10 cellular contexts compared by ENCODE assay signal in the genomic region with DNA sequence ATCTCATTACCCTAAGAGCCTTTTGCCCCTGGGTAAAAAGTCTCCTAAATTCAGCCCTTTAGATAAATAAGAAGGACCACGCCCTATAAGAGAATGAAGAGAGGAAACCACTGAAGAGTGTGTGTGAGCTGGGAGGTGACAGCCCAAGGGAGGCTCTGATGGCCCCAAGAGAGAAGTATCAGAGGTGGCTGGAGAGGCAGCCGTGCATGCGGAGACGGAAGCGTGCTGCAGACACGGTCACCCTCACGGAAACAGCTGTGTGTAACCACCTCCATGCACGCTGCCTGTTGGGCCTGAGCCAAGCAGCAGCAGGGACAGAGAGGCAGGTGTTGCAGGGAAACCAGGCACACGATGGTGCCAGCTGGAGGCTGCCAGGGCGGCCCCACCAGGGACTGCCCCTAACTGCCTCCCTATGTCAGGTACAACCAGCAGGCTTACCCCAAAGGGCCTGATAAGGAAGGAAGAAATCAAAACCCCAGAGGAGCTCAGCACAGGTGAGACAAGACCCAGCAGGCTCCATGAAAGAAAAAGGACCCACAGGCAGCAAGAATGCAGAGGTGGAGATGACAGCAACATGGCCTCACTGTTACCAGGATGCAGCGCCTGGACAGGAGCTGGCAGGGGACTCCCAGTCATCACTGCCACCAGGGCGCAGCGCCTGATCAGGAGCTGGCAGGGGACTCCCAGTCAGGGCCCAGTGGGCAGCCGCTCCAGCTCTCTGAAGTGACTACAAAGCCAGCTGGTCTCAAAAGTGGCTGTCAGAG. TPM values are rescaled to one million over a fixed set of nuclear protein-coding genes. Genes with fewer than 3 reads are reported as not detected.
DNase-seq lines count a peak whose midpoint lies in the region; ATAC-seq, FAIRE-seq and TF ChIP-seq lines count a peak whose summit lies in the region.
"Had no signal": no experiment of that assay in that cellular context is flagged by ENCODE, and none has a peak within 500 bp of the region (broad histone marks: within the 10 kb centered on the region; RNA-seq: fewer than 3 reads in every experiment).

No MANE protein-coding gene starts in this region.

- H3K4me3 ChIP-seq in right atrium auricular region (no peak overlapping the region), keratinocyte (ENCODE audit: control insufficient read depth in 2 of 3, extremely low read depth in 1 of 3, insufficient read depth in 2 of 3, low read depth in 1 of 3, low read length in 3 of 3) (peak overlapping the region in 2 of 3 experiments; percentile 7 to 9)
- H3K4me3 ChIP-seq: thoracic aorta had no signal

- peaks cover 96% of the 10 kb centered on the region for H3K4me1 Mint-ChIP-seq in activated B cell treated with CpG ODN at 0.5 μM for 24 hours

- ATAC-seq in Right ventricle myocardium superior (ENCODE audit: poor library complexity) = peak; percentile 84
- ATAC-seq in HG02852 (IDR thresholded peaks at IDR 0.05; ENCODE audit: unreplicated experiment) = peak; percentile 90
- peak; percentile 82 for ATAC-seq in activated B cell treated with CpG ODN at 0.5 μM for 24 hours (ENCODE audit: low read depth)

- H3K9me1 ChIP-seq in keratinocyte (ENCODE audit: control insufficient read depth, extremely low read depth, insufficient read depth, low read length) = peaks cover 2% of the 10 kb centered on the region

- intact Hi-C loops in Right ventricle myocardium superior (cut with DNase I) (no loop called here), activated B cell treated with CpG ODN at 0.5 μM for 24 hours (cut with micrococcal nuclease) (loop anchor here (1.0 to 10.0 kb wide), 12 partner anchors 8 to 1363 kb away; a partner anchor contains a TSS)

- peak overlapping the region; percentile 97 for H3K27ac Mint-ChIP-seq in activated B cell treated with CpG ODN at 0.5 μM for 24 hours

- no peaks in the 10 kb centered on the region for H4K20me1 ChIP-seq in keratinocyte (ENCODE audit: control insufficient read depth, extremely low read depth, insufficient read depth, low read length)

- no peak for FAIRE-seq in keratinocyte (lab: Jason Lieb, UNC)

- H3K4me2 ChIP-seq in keratinocyte (ENCODE audit: control insufficient read depth, extremely low read depth, insufficient read depth, low read depth, low read length) = peak overlapping the region; percentile 53

- DNase-seq in Right ventricle myocardium superior (peak; percentile 71), right atrium auricular region (ENCODE audit: low spot score) (no peak), NCI-H146 (lab: John Stamatoyannopoulos, UW) (peak; percentile 89), activated B cell treated with CpG ODN at 0.5 μM for 24 hours (peak; percentile 78), keratinocyte (ENCODE audit: low read depth, low spot score) (no peak), NCI-H1930 (lab: John Stamatoyannopoulos, UW) (no peak), HK-2 (ENCODE audit: unreplicated experiment) (no peak)
- DNase-seq: DND-41 had no signal

- no peak for TF ChIP-seq CTCF in right atrium auricular region (IDR thresholded peaks at IDR 0.05)
- TF ChIP-seq CTCF in activated B cell treated with CpG ODN at 0.5 μM for 24 hours (IDR thresholded peaks at IDR 0.05) = no peak
- no peak for TF ChIP-seq CTCF in keratinocyte (optimal IDR thresholded peaks at IDR 0.05 in 1 of 3, IDR thresholded peaks at IDR 0.05 in 1 of 3, conservative IDR thresholded peaks at IDR 0.05 in 1 of 3; ENCODE audit: extremely low read depth in 1 of 3, insufficient read depth in 2 of 3, low read length in 3 of 3)

- H3K27me3 Mint-ChIP-seq in activated B cell treated with CpG ODN at 0.5 μM for 24 hours = no peaks in the 10 kb centered on the region

- dilution Hi-C loops in keratinocyte (cut with MboI; ENCODE audit: extremely low pct_ligation_motif_present, low sequenced_read_pairs) = no loop called here

- H3K4me3 Mint-ChIP-seq in activated B cell treated with CpG ODN at 0.5 μM for 24 hours = peak overlapping the region; percentile 94

- H3K79me2 ChIP-seq in keratinocyte (ENCODE audit: control insufficient read depth, insufficient read depth, low read length) = no peaks in the 10 kb centered on the region

- peaks cover 0 to 14% of the 10 kb centered on the region in 2 donors for H3K4me1 ChIP-seq in right atrium auricular region
- H3K4me1 ChIP-seq in keratinocyte (ENCODE audit: control insufficient read depth, extremely low read depth, insufficient read depth, low read length) = peaks cover 73% of the 10 kb centered on the region

- peak overlapping the region; percentile 36 for H3K9ac ChIP-seq in keratinocyte (ENCODE audit: control insufficient read depth, extremely low read depth, insufficient read depth, low read length)

- peaks cover 64% of the 10 kb centered on the region for H3K36me3 Mint-ChIP-seq in activated B cell treated with CpG ODN at 0.5 μM for 24 hours (ENCODE audit: low read depth)

- H3K36me3 ChIP-seq in right atrium auricular region (peaks cover 32% of the 10 kb centered on the region), keratinocyte (ENCODE audit: control insufficient read depth in 2 of 2, extremely low read depth in 1 of 2, insufficient read depth in 2 of 2, low read length in 2 of 2) (peaks cover 3 to 11% of the 10 kb centered on the region in 2 experiments)

- H3K27me3 ChIP-seq in right atrium auricular region (no peaks in the 10 kb centered on the region), keratinocyte (ENCODE audit: control insufficient read depth, extremely low read depth, insufficient read depth, low read length) (no peaks in the 10 kb centered on the region)

- H3K9me3 ChIP-seq in right atrium auricular region = no peaks in the 10 kb centered on the region
- H3K9me3 ChIP-seq in keratinocyte (ENCODE audit: control insufficient read depth, low read depth, low read length) = no peaks in the 10 kb centered on the region
- H3K9me3 ChIP-seq: thoracic aorta had no signal

- peak overlapping the region in 1 of 2 donors; percentile 43 for H3K27ac ChIP-seq in right atrium auricular region
- peak overlapping the region; percentile 78 for H3K27ac ChIP-seq in keratinocyte (ENCODE audit: control insufficient read depth, insufficient read depth, low read length)
- H3K27ac ChIP-seq: thoracic aorta had no signal

- CTCF ChIA-PET in activated B cell treated with CpG ODN at 0.5 μM for 24 hours (lab: Charles Lee) = interaction anchor here (0.6 to 2.5 kb wide), 9 partner anchors 9 to 1320 kb away, joined by 3 to 13 read pairs (median 4); a partner anchor contains a TSS

- POLR2A ChIA-PET in activated B cell treated with CpG ODN at 0.5 μM for 24 hours (lab: Charles Lee) = interaction anchor here (0.6 to 14.9 kb wide), 14 partner anchors 9 to 1989 kb away, joined by 3 to 263 read pairs (median 5); a partner anchor contains a TSS

- H3K9me3 Mint-ChIP-seq in activated B cell treated with CpG ODN at 0.5 μM for 24 hours = no peaks in the 10 kb centered on the region

- H2AFZ ChIP-seq in keratinocyte (ENCODE audit: control insufficient read depth, low read length) = no peak overlapping the region

RNA-seq across cellular contexts. Expression of a gene that starts 7.8 kb away (rescaled TPM):
- total RNA-seq in Right ventricle myocardium superior = not detected
- under 1 TPM in 1 of 2 donors, not detected in 1; 0.51 TPM for total RNA-seq in right atrium auricular region
- 47.4 and 59.7 TPM in 2 replicates for total RNA-seq in activated B cell treated with CpG ODN at 0.5 μM for 24 hours
- 7.1 to 29.9 TPM (median 11.1 TPM) in 3 replicates for polyA plus RNA-seq in keratinocyte
- polyA plus RNA-seq in keratinocyte (2011; ENCODE audit: low read depth) = 1.5 TPM
- 5.0 and 13.1 TPM in 2 replicates for polyA plus RNA-seq in keratinocyte (2011; cell fraction: cytosol; rRNA removed)
- polyA plus RNA-seq in keratinocyte (2011; cell fraction: nucleus; rRNA removed) = 16.6 and 26.6 TPM in 2 replicates
- polyA plus RNA-seq in keratinocyte (2012; ENCODE audit: low replicate concordance) = 5.6 and 30.7 TPM in 2 replicates
- polyA minus RNA-seq in keratinocyte = 5.9 to 53.5 TPM (median 6.1 TPM) in 3 replicates
- polyA minus RNA-seq in keratinocyte (2011; cell fraction: cytosol; rRNA and poly(A)+ RNA removed) = 12.1 TPM
- 4.4 and 6.1 TPM in 2 replicates for polyA minus RNA-seq in keratinocyte (2011; cell fraction: nucleus; rRNA and poly(A)+ RNA removed)

RNA-seq across cellular contexts. Expression of a gene that starts 12.5 kb away (rescaled TPM):
- total RNA-seq in Right ventricle myocardium superior (8.5 TPM), right atrium auricular region (10 to 100 TPM; 12.9 to 17.4 TPM), activated B cell treated with CpG ODN at 0.5 μM for 24 hours (72.0 and 77.7 TPM in 2 replicates)
- 16.7 to 25.1 TPM (median 17.2 TPM) in 3 replicates for polyA plus RNA-seq in keratinocyte
- 15.4 TPM for polyA plus RNA-seq in keratinocyte (2011; ENCODE audit: low read depth)
- 9.5 and 22.0 TPM in 2 replicates for polyA plus RNA-seq in keratinocyte (2011; cell fraction: cytosol; rRNA removed)
- 30.3 and 31.9 TPM in 2 replicates for polyA plus RNA-seq in keratinocyte (2011; cell fraction: nucleus; rRNA removed)
- polyA plus RNA-seq in keratinocyte (2012; ENCODE audit: low replicate concordance) = 16.7 and 24.5 TPM in 2 replicates
- polyA minus RNA-seq in keratinocyte = 12.8 to 14.6 TPM (median 13.0 TPM) in 3 replicates
- polyA minus RNA-seq in keratinocyte (2011; cell fraction: cytosol; rRNA and poly(A)+ RNA removed) = 24.2 TPM
- polyA minus RNA-seq in keratinocyte (2011; cell fraction: nucleus; rRNA and poly(A)+ RNA removed) = 20.4 and 26.9 TPM in 2 replicates

RNA-seq across cellular contexts. Expression of a gene that starts 23.1 kb away (rescaled TPM):
- not detected for total RNA-seq in Right ventricle myocardium superior
- under 1 TPM; 0.55 to 0.82 TPM for total RNA-seq in right atrium auricular region
- total RNA-seq in activated B cell treated with CpG ODN at 0.5 μM for 24 hours = 3.9 and 4.6 TPM in 2 replicates
- 0.25 to 0.32 TPM in 2 of 3 replicates, not detected in the other for polyA plus RNA-seq in keratinocyte
- not detected for polyA plus RNA-seq in keratinocyte (2011; ENCODE audit: low read depth)
- 0.22 TPM in 1 of 2 replicates, not detected in the other for polyA plus RNA-seq in keratinocyte (2011; cell fraction: cytosol; rRNA removed)
- polyA plus RNA-seq in keratinocyte (2011; cell fraction: nucleus; rRNA removed) = 1.4 and 1.9 TPM in 2 replicates
- not detected in 2 replicates for polyA plus RNA-seq in keratinocyte (2012; ENCODE audit: low replicate concordance)
- 1.0 to 3.9 TPM (median 1.6 TPM) in 3 replicates for polyA minus RNA-seq in keratinocyte
- polyA minus RNA-seq in keratinocyte (2011; cell fraction: cytosol; rRNA and poly(A)+ RNA removed) = not detected
- polyA minus RNA-seq in keratinocyte (2011; cell fraction: nucleus; rRNA and poly(A)+ RNA removed) = 4.8 and 5.0 TPM in 2 replicates

RNA-seq across cellular contexts. Expression of a gene that starts 44.8 kb away (rescaled TPM):
- total RNA-seq in Right ventricle myocardium superior (4.5 TPM), right atrium auricular region (1 to 10 TPM; 7.3 to 8.9 TPM), activated B cell treated with CpG ODN at 0.5 μM for 24 hours (1.9 and 3.4 TPM in 2 replicates)
- polyA plus RNA-seq in keratinocyte = 0.51 to 0.95 TPM (median 0.83 TPM) in 3 replicates
- 0.24 TPM for polyA plus RNA-seq in keratinocyte (2011; ENCODE audit: low read depth)
- polyA plus RNA-seq in keratinocyte (2011; cell fraction: cytosol; rRNA removed) = 0.66 and 1.4 TPM in 2 replicates
- 0.62 and 0.89 TPM in 2 replicates for polyA plus RNA-seq in keratinocyte (2011; cell fraction: nucleus; rRNA removed)
- polyA plus RNA-seq in keratinocyte (2012; ENCODE audit: low replicate concordance) = 0.44 and 0.94 TPM in 2 replicates
- 0.67 to 0.92 TPM (median 0.69 TPM) in 3 replicates for polyA minus RNA-seq in keratinocyte
- 4.2 TPM for polyA minus RNA-seq in keratinocyte (2011; cell fraction: cytosol; rRNA and poly(A)+ RNA removed)
- polyA minus RNA-seq in keratinocyte (2011; cell fraction: nucleus; rRNA and poly(A)+ RNA removed) = 0.53 and 1.1 TPM in 2 replicates

Comparison
In these comparisons a context has a peak if more than half of its experiments do, and no peak if none do; other contexts are left out.
1. DNase-seq: peak in Right ventricle myocardium superior (single experiment), NCI-H146 (single experiment) and activated B cell treated with CpG ODN at 0.5 μM for 24 hours (single experiment); none in right atrium auricular region (single experiment), keratinocyte (single experiment), NCI-H1930 (0 of 2) and HK-2 (single experiment).
2. H3K4me3 ChIP-seq: peak in keratinocyte (2 of 3); none in right atrium auricular region (0 of 2).
3. RNA of a gene that starts 7.8 kb away (total RNA-seq): 47.4 to 59.7 TPM in activated B cell treated with CpG ODN at 0.5 μM for 24 hours; 0.51 TPM in right atrium auricular region and not detected in Right ventricle myocardium superior (single experiment); every median in the first group is over 10 times any median in the second.
4. Peak in every context shown above with its lines, with median percentiles within 50 percentile points of each other: ATAC-seq.